8 cellular contexts compared by ENCODE assay signal in genomic region chr10:69573056-69573806, GRCh38. TPM values are rescaled to one million over a fixed set of nuclear protein-coding genes. Genes with fewer than 3 reads are reported as not detected.
DNase-seq lines count a peak whose midpoint lies in the region; ATAC-seq and TF ChIP-seq lines count a peak whose summit lies in the region.
"Had no signal": no experiment of that assay in that cellular context is flagged by ENCODE, and none has a peak within 500 bp of the region (broad histone marks: within the 10 kb centered on the region; RNA-seq: fewer than 3 reads in every experiment).

TSS of gene NEUROG3 (minus strand) at chr10:69573422. CDS start at chr10:69573043, 379 bp downstream.

- H3K4me3 ChIP-seq in adipocyte (ENCODE audit: low read length) (peak within 1 kb of the TSS; percentile 23), neural cell (ENCODE audit: low read length) (peak within 1 kb of the TSS; percentile 62), gastrocnemius medialis (peak within 1 kb of the TSS in 2 of 4 donors; percentile 22 to 34)
- H3K4me3 ChIP-seq: K562 had no signal

- H3K36me3 ChIP-seq in adipocyte (ENCODE audit: control insufficient read depth, insufficient read depth, low read length, severe bottlenecking) (no peaks in the 10 kb centered on the region), neural cell (ENCODE audit: insufficient read depth, low read length) (no peaks in the 10 kb centered on the region), gastrocnemius medialis (no peaks in the 10 kb centered on the region)

- intact Hi-C loops in gastrocnemius medialis (cut with DNase I; ENCODE audit: low total_unique reads): no loop called here

- H3K9ac ChIP-seq in adipocyte (ENCODE audit: low read length) (no peak within 1 kb of the TSS), neural cell (ENCODE audit: low read length) (peak within 1 kb of the TSS; percentile 12)

- in situ Hi-C loops in gastrocnemius medialis (cut with MboI; ENCODE audit: low sequenced_read_pairs in 4 of 4): no loop called here

- no peak within 1 kb of the TSS for H3K4me2 ChIP-seq in neural cell (ENCODE audit: low read length)

- TF ChIP-seq EP300 in neural cell (conservative IDR thresholded peaks at IDR 0.05; ENCODE audit: poor library complexity, severe bottlenecking): no peak

- no peaks in the 10 kb centered on the region for H3K79me2 ChIP-seq in neural cell (replicated peaks; ENCODE audit: insufficient read depth, low read length)

- TF ChIP-seq POLR2A in gastrocnemius medialis (IDR thresholded peaks at IDR 0.05): no peak

- no peaks in the 10 kb centered on the region for H3K9me2 ChIP-seq in neural cell (ENCODE audit: insufficient read depth, low read length)

- H2AFZ ChIP-seq in neural cell (ENCODE audit: low read depth, low read length): no peak within 1 kb of the TSS

- TF ChIP-seq RAD21 in neural cell (conservative IDR thresholded peaks at IDR 0.05): no peak

- H3F3A ChIP-seq in neural cell (ENCODE audit: insufficient read depth, low read length, poor library complexity, severe bottlenecking): no peaks in the 10 kb centered on the region

- H3K27ac ChIP-seq in neural cell (ENCODE audit: low read length) (no peak within 1 kb of the TSS), gastrocnemius medialis (no peak within 1 kb of the TSS)

- no peaks in the 10 kb centered on the region for H3K4me1 ChIP-seq in adipocyte (ENCODE audit: control insufficient read depth, insufficient read depth, low read length)
- peaks cover 7% of the 10 kb centered on the region in 2 donors for H3K4me1 ChIP-seq in gastrocnemius medialis

- H3K9me3 ChIP-seq in adipocyte (ENCODE audit: control insufficient read depth, low read length): no peaks in the 10 kb centered on the region
- no peaks in the 10 kb centered on the region for H3K9me3 ChIP-seq in neural cell (ENCODE audit: low read length)
- no peaks in the 10 kb centered on the region for H3K9me3 ChIP-seq in gastrocnemius medialis

- peaks cover 84% of the 10 kb centered on the region for H3K27me3 ChIP-seq in adipocyte (replicated peaks; ENCODE audit: control insufficient read depth, insufficient read depth, low read length)
- peaks cover 100% of the 10 kb centered on the region for H3K27me3 ChIP-seq in neural cell (ENCODE audit: insufficient read depth, low read depth, low read length)
- H3K27me3 ChIP-seq in gastrocnemius medialis: peaks cover 80 to 97% (median 95%) of the 10 kb centered on the region in 3 donors

- no peaks in the 10 kb centered on the region for H4K20me1 ChIP-seq in neural cell (ENCODE audit: insufficient read depth)

- peak; percentile 82 for ATAC-seq in GM18511 (IDR thresholded peaks at IDR 0.05; ENCODE audit: unreplicated experiment)
- peak; percentile 54 for ATAC-seq in HG03103 (IDR thresholded peaks at IDR 0.05; ENCODE audit: low read depth, unreplicated experiment)
- no peak for ATAC-seq in gastrocnemius medialis
- ATAC-seq: K562 had no signal

- no peak for TF ChIP-seq CTCF in neural cell (IDR thresholded peaks at IDR 0.05; ENCODE audit: poor library complexity, severe bottlenecking)
- TF ChIP-seq CTCF in gastrocnemius medialis (IDR thresholded peaks at IDR 0.05 in 4 of 5, conservative IDR thresholded peaks at IDR 0.05 in 1 of 5): no peak

- DNase-seq in adipocyte (ENCODE audit: low read depth) (no peak), NCI-H2107 (lab: John Stamatoyannopoulos, UW) (no peak), gastrocnemius medialis (no peak), HPDE6-E6E7 (ENCODE audit: extremely low spot score) (no peak)

TF ChIP-seq in neural cell, 6 proteins besides CTCF, POLR2A, EP300 and RAD21:
- TF ChIP-seq EZH2 (IDR thresholded peaks at IDR 0.05; ENCODE audit: borderline replicate concordance, insufficient read depth, low read length, poor library complexity, severe bottlenecking) (peak; percentile 41), MXI1 (conservative IDR thresholded peaks at IDR 0.05; ENCODE audit: poor library complexity, severe bottlenecking) (no peak)

RNA-seq across cellular contexts. Expression of gene NEUROG3, which starts in this region (rescaled TPM):
- not detected in 2 replicates for polyA plus RNA-seq in neural cell
- not detected in 2 replicates for polyA minus RNA-seq in neural cell
- not detected for total RNA-seq in gastrocnemius medialis
- total RNA-seq: K562 had no signal
- polyA plus RNA-seq: K562 had no signal

Comparison
In these comparisons a context has a peak if more than half of its experiments do, and no peak if none do; other contexts are left out.
1. ATAC-seq: peak in GM18511 (single experiment) and HG03103 (single experiment); none in gastrocnemius medialis (0 of 2).